ENCODE assay signal across 24 cellular contexts in the genomic region with DNA sequence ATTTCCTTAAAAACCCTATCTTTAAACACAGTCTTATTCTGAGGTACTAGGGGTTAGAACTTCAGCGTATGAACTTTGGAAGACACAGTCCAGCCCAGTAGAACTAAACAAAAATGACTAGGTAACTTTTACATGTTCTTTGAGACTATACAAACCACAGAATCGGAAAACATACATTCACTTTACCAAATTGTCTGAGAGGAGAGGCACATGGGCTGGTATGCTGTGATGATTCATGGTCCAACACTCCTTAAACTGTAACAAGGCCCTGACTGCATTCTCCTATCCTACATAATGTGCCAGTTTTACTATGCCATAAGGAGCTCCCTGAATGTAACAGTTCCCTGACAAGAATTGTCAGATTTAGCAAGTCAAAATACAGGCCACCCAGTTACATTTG.
"Had no signal": no experiment of that assay in that cellular context is flagged by ENCODE, and none has a peak within 500 bp of the region (broad histone marks: within the 10 kb centered on the region; RNA-seq: fewer than 3 reads in every experiment).

No MANE protein-coding gene starts in this region.

- H3K9ac ChIP-seq: neural progenitor cell had no signal

- H3K9me3 ChIP-seq: left lung, testis, transverse colon had no signal

- H3K36me3 ChIP-seq: brain microvascular endothelial cell, left lung, neural progenitor cell, transverse colon had no signal

- ATAC-seq: activated CD4-positive, CD25-positive, alpha-beta regulatory T cell treated with anti-CD3 and anti-CD28 coated beads, Interleukin-2, amount 50 U/mL, for 24 hours; left lung; natural killer cell; right cardiac atrium; stimulated activated naive CD8-positive, alpha-beta T cell treated with anti-CD3 and anti-CD28 coated beads, Interleukin-15, Interleukin-2, amounts not matched to agents 100 U/mL and 50 U/mL, for 24 hours had no signal

- H3K4me1 Mint-ChIP-seq: natural killer cell had no signal

- H3K27ac Mint-ChIP-seq: activated naive CD8-positive, alpha-beta T cell; natural killer cell; neural progenitor cell; T-helper 1 cell treated with Interleukin-12 subunit alpha and Interleukin-12 subunit beta and Interleukin-4 antibody, amounts not matched to agents 30 μg/mL and 1 μg/mL, for 36 hours had no signal

- DNase-seq: activated CD4-positive, alpha-beta T cell treated with anti-CD3 and anti-CD28 coated beads for 48 hours; activated CD4-positive, alpha-beta T cell treated with anti-CD3 and anti-CD28 coated beads, Interleukin-2, amount 50 U/mL, for 48 hours; activated CD8-positive, alpha-beta memory T cell treated with anti-CD3 and anti-CD28 coated beads for 24 hours; activated effector memory CD4-positive, alpha-beta T cell treated with Interleukin-2 at 50 U/mL for 16 hours; activated naive CD4-positive, alpha-beta T cell treated with Interleukin-2 at 50 U/mL for 16 hours; aorta; brain microvascular endothelial cell; central memory CD4-positive, alpha-beta T cell; dermis blood vessel endothelial cell; effector CD4-positive, alpha-beta T cell; left lung; natural killer cell; occipital lobe; right cardiac atrium; stimulated activated CD4-positive, alpha-beta T cell treated with anti-CD3 and anti-CD28 coated beads, Interleukin-2, amount 100 ng/mL, for 48 hours; stimulated activated naive CD8-positive, alpha-beta T cell treated with anti-CD3 and anti-CD28 coated beads, Interleukin-15, Interleukin-2, amounts not matched to agents 100 U/mL and 50 U/mL, for 24 hours; T-helper 9 cell; testis; transverse colon had no signal

- H3K27me3 ChIP-seq: brain microvascular endothelial cell, neural progenitor cell, testis, transverse colon had no signal

- H3K9me3 Mint-ChIP-seq: neural progenitor cell; T-helper 1 cell treated with Interleukin-12 subunit alpha and Interleukin-12 subunit beta and Interleukin-4 antibody, amounts not matched to agents 30 μg/mL and 1 μg/mL, for 36 hours had no signal

- H2AFZ ChIP-seq: neural progenitor cell had no signal

- H3K36me3 Mint-ChIP-seq: activated naive CD8-positive, alpha-beta T cell; natural killer cell; neural progenitor cell had no signal

- H3K4me1 ChIP-seq: left lung, testis, transverse colon had no signal

- H3K4me3 ChIP-seq: left lung, neural progenitor cell, testis, transverse colon had no signal

- H3K4me2 ChIP-seq: neural progenitor cell had no signal

- H3K4me3 Mint-ChIP-seq: activated naive CD8-positive, alpha-beta T cell; natural killer cell; neural progenitor cell; T-helper 1 cell treated with Interleukin-12 subunit alpha and Interleukin-12 subunit beta and Interleukin-4 antibody, amounts not matched to agents 30 μg/mL and 1 μg/mL, for 36 hours had no signal

- H3K27ac ChIP-seq: brain microvascular endothelial cell, left lung, neural progenitor cell, testis, transverse colon, VCaP had no signal
